Comparison of ENCODE assay signal across 16 cellular contexts in genomic region chr19:11942843-11943108, GRCh38.
"Had no signal": no experiment of that assay in that cellular context is flagged by ENCODE, and none has a peak within 500 bp of the region (broad histone marks: within the 10 kb centered on the region; RNA-seq: fewer than 3 reads in every experiment).

No MANE protein-coding gene starts in this region.

- H3K4me3 ChIP-seq: lung, pancreas, thoracic aorta, uterus had no signal

- ATAC-seq: esophagus mucosa; pancreas; stimulated activated naive CD8-positive, alpha-beta T cell treated with anti-CD3 and anti-CD28 coated beads, Interleukin-15, amount 100 ng/mL, for 72 hours; WTC11 had no signal

- H3K4me1 ChIP-seq: pancreas, uterus had no signal

- H3K27ac ChIP-seq: brain microvascular endothelial cell, pancreas, thoracic aorta, uterus had no signal

- H3K27me3 ChIP-seq: brain microvascular endothelial cell, pancreas, uterus had no signal

- DNase-seq: activated CD4-positive, alpha-beta T cell treated with anti-CD3 and anti-CD28 coated beads, Interleukin-2, amount 10 ng/mL, durations not matched to agents 24 days and 14 days; activated CD8-positive, alpha-beta memory T cell treated with anti-CD3 and anti-CD28 coated beads for 24 hours; activated naive CD4-positive, alpha-beta T cell treated with anti-CD3 and anti-CD28 coated beads, Interleukin-2, amount 50 U/mL, for 16 hours; amniotic stem cell; brain microvascular endothelial cell; cerebellar nuclear complex; naive B cell; pancreas; stimulated activated CD4-positive, alpha-beta T cell treated with anti-CD3 and anti-CD28 coated beads, Interleukin-15, amount 100 ng/mL, for 24 hours; stimulated activated CD4-positive, alpha-beta T cell treated with anti-CD3 and anti-CD28 coated beads, Interleukin-4, amount 100 ng/mL, for 24 hours; stimulated activated naive CD8-positive, alpha-beta T cell treated with anti-CD3 and anti-CD28 coated beads, Interleukin-15, amount 100 ng/mL, for 72 hours; uterus had no signal

- H3K36me3 ChIP-seq: uterus had no signal
